Comparison of ENCODE assay signal across 8 cellular contexts in genomic region chr4:78864405-78865024, GRCh38.
DNase-seq lines count a peak whose midpoint lies in the region; ATAC-seq and TF ChIP-seq lines count a peak whose summit lies in the region.

No MANE protein-coding gene starts in this region.

- H3K4me1 ChIP-seq in stomach, result peaks cover 0 to 10% (median 0%) of the 10 kb centered on the region in 4 donors

- WGBS in stomach, 5 donors, result 31 to 33% (median 32%) methylated on average over 3 of the region's 3 CpGs

- H3K27ac ChIP-seq in stomach, result no peak overlapping the region

- H3K27me3 ChIP-seq in stomach, result no peaks in the 10 kb centered on the region

- H3K36me3 ChIP-seq in stomach, result peaks cover 0 to 38% (median 33%) of the 10 kb centered on the region in 4 donors

- H3K9me3 ChIP-seq in stomach, result no peaks in the 10 kb centered on the region

- intact Hi-C loops in stomach (cut with DNase I; ENCODE audit: low total_unique reads), result loop anchor here (10.0 kb wide), 1 partner anchor 250 kb away; no protein-coding TSS in a partner anchor

- ATAC-seq in GM18511 (IDR thresholded peaks at IDR 0.05; ENCODE audit: unreplicated experiment), result peak; percentile 45

- peak; percentile 73 for DNase-seq in Ammon's horn (ENCODE audit: low spot score)
- peak; percentile 4 for DNase-seq in HuH-7 (ENCODE audit: low spot score)
- peak; percentile 25 for DNase-seq in NCI-H82 treated with DMSO at 0.1 percent for 48 hours (lab: John Stamatoyannopoulos, UW; ENCODE audit: unreplicated experiment)
- peak; percentile 49 for DNase-seq in brain pericyte (ENCODE audit: low read depth, low spot score)
- DNase-seq in inferior parietal cortex (ENCODE audit: extremely low spot score), result peak; percentile 85
- no peak for DNase-seq in stomach
- DNase-seq in stimulated activated CD4-positive, alpha-beta T cell treated with anti-CD3 and anti-CD28 coated beads, Interleukin-1b, Interleukin-23, amount 100 ng/mL, for 48 hours, result no peak

- no peak for TF ChIP-seq POLR2A in stomach (IDR thresholded peaks at IDR 0.05)

- no peak overlapping the region for H3K4me3 ChIP-seq in stomach

- no peak for TF ChIP-seq EP300 in stomach (IDR thresholded peaks at IDR 0.05)

- TF ChIP-seq CTCF in stomach (IDR thresholded peaks at IDR 0.05), result peak in 5 of 7 experiments; percentile 63 to 85 (median 71)

Comparison
In these comparisons a context has a peak if more than half of its experiments do, and no peak if none do; other contexts are left out.
1. DNase-seq: peak in Ammon's horn (single experiment), HuH-7 (single experiment), NCI-H82 treated with DMSO at 0.1 percent for 48 hours (single experiment), brain pericyte (single experiment) and inferior parietal cortex (single experiment); none in stomach (single experiment) and stimulated activated CD4-positive, alpha-beta T cell treated with anti-CD3 and anti-CD28 coated beads, Interleukin-1b, Interleukin-23, amount 100 ng/mL, for 48 hours (single experiment).